Comparison of ENCODE assay signal across 1 cellular context in genomic region chr1:108051625-108052382, GRCh38.
TF ChIP-seq lines count a peak whose summit lies in the region.

No MANE protein-coding gene starts in this region.

TF ChIP-seq in H1, 55 proteins besides CTCF, POLR2A, EP300 and RAD21:
- TF ChIP-seq CBX5 (IDR thresholded peaks at IDR 0.05; ENCODE audit: low read depth, low read length) (no peak), BRCA1 (IDR thresholded peaks at IDR 0.05; ENCODE audit: low read depth, low read length) (no peak), RBBP5 (IDR thresholded peaks at IDR 0.05; ENCODE audit: borderline replicate concordance, low read depth, low read length) (no peak), TCF12 (IDR thresholded peaks at IDR 0.05; ENCODE audit: low read depth, low read length) (no peak), RFX5 (IDR thresholded peaks at IDR 0.05; ENCODE audit: borderline replicate concordance, low read depth, low read length) (no peak), FOSL1 (IDR thresholded peaks at IDR 0.05; ENCODE audit: insufficient read depth, low read depth, low read length) (no peak), BACH1 (IDR thresholded peaks at IDR 0.05; ENCODE audit: low read length) (no peak), MAX (IDR thresholded peaks at IDR 0.05) (no peak), NRF1 (IDR thresholded peaks at IDR 0.05; ENCODE audit: low read depth, low read length) (no peak)
